20 cellular contexts compared by ENCODE assay signal in the genomic region with DNA sequence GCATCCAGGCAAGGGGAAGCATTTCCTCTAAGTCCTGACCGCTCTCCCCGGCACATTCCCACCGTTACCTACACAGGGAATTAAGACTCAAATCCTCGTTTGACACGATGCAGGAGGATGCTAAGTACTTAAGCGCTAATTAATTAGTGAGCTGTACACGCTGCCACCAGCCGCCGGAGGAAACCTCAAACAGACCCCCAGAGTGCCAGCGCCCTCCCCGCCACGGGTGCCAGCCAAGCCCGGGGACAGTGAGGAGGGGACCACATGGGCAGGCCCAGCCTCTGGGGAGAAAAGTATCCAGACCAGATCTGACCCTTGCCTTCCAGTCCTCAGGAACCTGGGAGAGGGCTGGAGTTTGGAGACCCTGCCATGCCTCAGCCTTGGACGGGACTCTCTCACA.
"Had no signal": no experiment of that assay in that cellular context is flagged by ENCODE, and none has a peak within 500 bp of the region (broad histone marks: within the 10 kb centered on the region; RNA-seq: fewer than 3 reads in every experiment).

No MANE protein-coding gene starts in this region.

- FAIRE-seq: endothelial cell of umbilical vein, keratinocyte had no signal

- H3K36me3 ChIP-seq: left ventricle myocardium inferior, lower lobe of right lung, spleen, tibial artery, upper lobe of left lung, vagina had no signal

- H3K27ac ChIP-seq: foreskin keratinocyte, left ventricle myocardium inferior, lower lobe of right lung, psoas muscle, spleen, tibial artery, vagina had no signal

- H3K4me3 ChIP-seq: left ventricle myocardium inferior, lower lobe of right lung, psoas muscle, spleen, tibial artery, upper lobe of left lung, vagina had no signal

- H3K9me3 ChIP-seq: left ventricle myocardium inferior, lower lobe of right lung, psoas muscle, spleen, tibial artery, upper lobe of left lung, vagina had no signal

- ATAC-seq: foreskin keratinocyte; left cardiac atrium; lower lobe of right lung; sciatic nerve; stimulated activated memory B cell treated with anti-CD40 and anti-IgM and Interleukin-4, amounts not matched to agents 10 μg/mL and 1 μg/mL and 100 μg/mL, for 72 hours had no signal

- DNase-seq: effector CD4-positive, alpha-beta T cell; endodermal cell; erythroblast; foreskin keratinocyte; immature natural killer cell; left cardiac atrium; left ventricle myocardium inferior; lower lobe of right lung; spleen; stimulated activated CD4-positive, alpha-beta T cell treated with anti-CD3 and anti-CD28 coated beads, Interleukin-15, amount 100 ng/mL, for 24 hours; stimulated activated CD4-positive, alpha-beta T cell treated with anti-CD3 and anti-CD28 coated beads, Interleukin-1b, Interleukin-23, amount 100 ng/mL, for 48 hours; stimulated activated CD4-positive, alpha-beta T cell treated with anti-CD3 and anti-CD28 coated beads, Interleukin-4, amount 100 ng/mL, for 24 hours; tibial artery; upper lobe of left lung had no signal

- H3K27me3 ChIP-seq: upper lobe of left lung, vagina had no signal

- H3K4me1 ChIP-seq: lower lobe of right lung, psoas muscle, spleen, tibial artery had no signal
